9 cellular contexts compared by ENCODE assay signal in genomic region chr14:77965050-77965449, GRCh38.
"Had no signal": no experiment of that assay in that cellular context is flagged by ENCODE, and none has a peak within 500 bp of the region (broad histone marks: within the 10 kb centered on the region; RNA-seq: fewer than 3 reads in every experiment).

No MANE protein-coding gene starts in this region.

- DNase-seq: GOT3, H7, KG1 had no signal

- H3K9me3 ChIP-seq: HAP-1 had no signal

- H3K36me3 ChIP-seq: HAP-1 had no signal

- H3K27ac Mint-ChIP-seq: IgD-negative memory B cell had no signal

- H3K4me1 ChIP-seq: HAP-1 had no signal

- H3K4me3 ChIP-seq: HAP-1 had no signal

- FAIRE-seq: HepG2 had no signal

- H3K9ac ChIP-seq: GM23248 had no signal

- H3K36me3 Mint-ChIP-seq: IgD-negative memory B cell had no signal

- H3K9me3 Mint-ChIP-seq: IgD-negative memory B cell had no signal

- H3K27ac ChIP-seq: GM23248, HL-60 had no signal

- ATAC-seq: HCT116 had no signal
